ENCODE assay signal across 12 cellular contexts in genomic region chr6:91299544-91300491, GRCh38.
DNase-seq lines count a peak whose midpoint lies in the region; ATAC-seq and TF ChIP-seq lines count a peak whose summit lies in the region.
"Had no signal": no experiment of that assay in that cellular context is flagged by ENCODE, and none has a peak within 500 bp of the region (broad histone marks: within the 10 kb centered on the region; RNA-seq: fewer than 3 reads in every experiment).

No MANE protein-coding gene starts in this region.

- no peak overlapping the region for H3K27ac Mint-ChIP-seq in activated CD4-positive, alpha-beta memory T cell treated with anti-CD3 and anti-CD28 coated beads for 36 hours
- H3K27ac Mint-ChIP-seq: stimulated activated naive CD8-positive, alpha-beta T cell treated with anti-CD3 and anti-CD28 coated beads, Interleukin-15, Interleukin-2, amounts not matched to agents 100 ng/mL and 50 ng/mL, for 24 hours; T-helper 1 cell treated with Interleukin-12 subunit alpha and Interleukin-12 subunit beta and Interleukin-4 antibody, amounts not matched to agents 30 μg/mL and 1 μg/mL, for 36 hours had no signal

- H3K4me3 ChIP-seq in Panc1 (ENCODE audit: low read depth in 2 of 2, low read length in 2 of 2): no peak overlapping the region
- no peak overlapping the region for H3K4me3 ChIP-seq in left ventricle myocardium inferior
- no peak overlapping the region for H3K4me3 ChIP-seq in upper lobe of right lung
- H3K4me3 ChIP-seq: GM23248, skin epidermis had no signal

- TF ChIP-seq CTCF in Panc1 (IDR thresholded peaks at IDR 0.05) (no peak), left ventricle myocardium inferior (IDR thresholded peaks at IDR 0.05; ENCODE audit: borderline replicate concordance) (no peak), upper lobe of right lung (IDR thresholded peaks at IDR 0.05) (no peak)

- ATAC-seq in Panc1 (peak; percentile 75; the same call in 1 of the 2 replicates), sciatic nerve (peak; percentile 99), HG02763 (IDR thresholded peaks at IDR 0.05; ENCODE audit: unreplicated experiment) (no peak), upper lobe of right lung (no peak)
- ATAC-seq in stimulated activated naive CD8-positive, alpha-beta T cell treated with anti-CD3 and anti-CD28 coated beads, Interleukin-15, Interleukin-2, amounts not matched to agents 100 U/mL and 50 U/mL, for 24 hours: no peak

- H3K36me3 ChIP-seq in Panc1 (ENCODE audit: control insufficient read depth, insufficient read depth, low read length) (no peaks in the 10 kb centered on the region), left ventricle myocardium inferior (no peaks in the 10 kb centered on the region), upper lobe of right lung (no peaks in the 10 kb centered on the region)

- POLR2A ChIA-PET in Panc1 (lab: Charles Lee): no interaction called here
- POLR2A ChIA-PET in activated CD4-positive, alpha-beta memory T cell treated with anti-CD3 and anti-CD28 coated beads for 36 hours (lab: Charles Lee): no interaction called here

- no peaks in the 10 kb centered on the region for H3K36me3 Mint-ChIP-seq in activated CD4-positive, alpha-beta memory T cell treated with anti-CD3 and anti-CD28 coated beads for 36 hours

- peak; percentile 54 for DNase-seq in HT1080 (ENCODE audit: low read depth)
- DNase-seq in Panc1 (ENCODE audit: low read depth, low spot score): no peak
- DNase-seq in left ventricle myocardium inferior: peak; percentile 17
- no peak for DNase-seq in sciatic nerve (ENCODE audit: low spot score)
- DNase-seq in upper lobe of right lung: no peak
- no peak for DNase-seq in stimulated activated naive CD8-positive, alpha-beta T cell treated with anti-CD3 and anti-CD28 coated beads, Interleukin-15, Interleukin-2, amounts not matched to agents 100 U/mL and 50 U/mL, for 24 hours
- DNase-seq in activated CD4-positive, alpha-beta memory T cell treated with anti-CD3 and anti-CD28 coated beads for 36 hours: no peak
- DNase-seq: GM23248 had no signal

- H3K9me3 Mint-ChIP-seq in activated CD4-positive, alpha-beta memory T cell treated with anti-CD3 and anti-CD28 coated beads for 36 hours: no peaks in the 10 kb centered on the region
- H3K9me3 Mint-ChIP-seq: stimulated activated naive CD8-positive, alpha-beta T cell treated with anti-CD3 and anti-CD28 coated beads, Interleukin-15, Interleukin-2, amounts not matched to agents 100 ng/mL and 50 ng/mL, for 24 hours; T-helper 1 cell treated with Interleukin-12 subunit alpha and Interleukin-12 subunit beta and Interleukin-4 antibody, amounts not matched to agents 30 μg/mL and 1 μg/mL, for 36 hours had no signal

- BruUV-seq in Panc1 (replicated peaks; lab: Mats Ljungman, UMichigan): no TSS peak

- intact Hi-C loops in Panc1 (cut with micrococcal nuclease; ENCODE audit: unreplicated experiment) (no loop called here), left ventricle myocardium inferior (cut with micrococcal nuclease) (no loop called here), sciatic nerve (cut with DNase I) (no loop called here), upper lobe of right lung (cut with DNase I) (no loop called here)
- intact Hi-C loops in activated CD4-positive, alpha-beta memory T cell treated with anti-CD3 and anti-CD28 coated beads for 36 hours (cut with micrococcal nuclease): no loop called here

- H3K27me3 ChIP-seq in Panc1 (ENCODE audit: control insufficient read depth, insufficient read depth, low read length) (no peaks in the 10 kb centered on the region), left ventricle myocardium inferior (ENCODE audit: low read depth) (no peaks in the 10 kb centered on the region), upper lobe of right lung (no peaks in the 10 kb centered on the region)

- H3K9me3 ChIP-seq in Panc1 (ENCODE audit: control insufficient read depth, insufficient read depth, low read depth, low read length) (no peaks in the 10 kb centered on the region; the same call in 1 of the 2 replicates), left ventricle myocardium inferior (replicated peaks) (peaks cover 19% of the 10 kb centered on the region), upper lobe of right lung (no peaks in the 10 kb centered on the region)

- no peaks in the 10 kb centered on the region for H3K4me1 ChIP-seq in Panc1 (ENCODE audit: control insufficient read depth, insufficient read depth, low read length)
- no peaks in the 10 kb centered on the region for H3K4me1 ChIP-seq in left ventricle myocardium inferior
- H3K4me1 ChIP-seq in upper lobe of right lung: no peaks in the 10 kb centered on the region

- H3K27ac ChIP-seq in Panc1 (ENCODE audit: low read length) (no peak overlapping the region), left ventricle myocardium inferior (replicated peaks) (peak overlapping the region; percentile 38), upper lobe of right lung (no peak overlapping the region)
- H3K27ac ChIP-seq: GM23248, skin epidermis had no signal

- H3K4me1 Mint-ChIP-seq in activated CD4-positive, alpha-beta memory T cell treated with anti-CD3 and anti-CD28 coated beads for 36 hours (ENCODE audit: low read depth): no peaks in the 10 kb centered on the region

- no peak overlapping the region for H3K4me3 Mint-ChIP-seq in activated CD4-positive, alpha-beta memory T cell treated with anti-CD3 and anti-CD28 coated beads for 36 hours
- H3K4me3 Mint-ChIP-seq: stimulated activated naive CD8-positive, alpha-beta T cell treated with anti-CD3 and anti-CD28 coated beads, Interleukin-15, Interleukin-2, amounts not matched to agents 100 ng/mL and 50 ng/mL, for 24 hours; T-helper 1 cell treated with Interleukin-12 subunit alpha and Interleukin-12 subunit beta and Interleukin-4 antibody, amounts not matched to agents 30 μg/mL and 1 μg/mL, for 36 hours had no signal

- H3K27me3 Mint-ChIP-seq in activated CD4-positive, alpha-beta memory T cell treated with anti-CD3 and anti-CD28 coated beads for 36 hours: no peaks in the 10 kb centered on the region
- H3K27me3 Mint-ChIP-seq: stimulated activated naive CD8-positive, alpha-beta T cell treated with anti-CD3 and anti-CD28 coated beads, Interleukin-15, Interleukin-2, amounts not matched to agents 100 ng/mL and 50 ng/mL, for 24 hours had no signal

- in situ Hi-C loops in Panc1 (cut with HindIII; ENCODE audit: low pct_unique_long_range_greater_than_20kb, low sequenced_read_pairs): no loop called here

- CTCF ChIA-PET in Panc1 (lab: Charles Lee): no interaction called here
- CTCF ChIA-PET in activated CD4-positive, alpha-beta memory T cell treated with anti-CD3 and anti-CD28 coated beads for 36 hours (lab: Charles Lee): no interaction called here

Comparison
In these comparisons a context has a peak if more than half of its experiments do, and no peak if none do; other contexts are left out.
1. DNase-seq: peak in HT1080 (single experiment) and left ventricle myocardium inferior (single experiment); none in Panc1 (single experiment), sciatic nerve (single experiment), upper lobe of right lung (single experiment), stimulated activated naive CD8-positive, alpha-beta T cell treated with anti-CD3 and anti-CD28 coated beads, Interleukin-15, Interleukin-2, amounts not matched to agents 100 U/mL and 50 U/mL, for 24 hours (single experiment) and activated CD4-positive, alpha-beta memory T cell treated with anti-CD3 and anti-CD28 coated beads for 36 hours (single experiment).
2. ATAC-seq: peak in Panc1 (single experiment) and sciatic nerve (single experiment); none in HG02763 (single experiment), upper lobe of right lung (single experiment) and stimulated activated naive CD8-positive, alpha-beta T cell treated with anti-CD3 and anti-CD28 coated beads, Interleukin-15, Interleukin-2, amounts not matched to agents 100 U/mL and 50 U/mL, for 24 hours (single experiment).